In genomic region chr17:81292450-81292849, GRCh38 we compare ENCODE assay signal across 20 cellular contexts. TPM values are rescaled to one million over a fixed set of nuclear protein-coding genes. Genes with fewer than 3 reads are reported as not detected.
DNase-seq lines count a peak whose midpoint lies in the region; ATAC-seq, FAIRE-seq and TF ChIP-seq lines count a peak whose summit lies in the region.
"Had no signal": no experiment of that assay in that cellular context is flagged by ENCODE, and none has a peak within 500 bp of the region (broad histone marks: within the 10 kb centered on the region; RNA-seq: fewer than 3 reads in every experiment).

No MANE protein-coding gene starts in this region.

- peaks cover 45% of the 10 kb centered on the region for H3K4me1 Mint-ChIP-seq in activated naive CD4-positive, alpha-beta T cell treated with anti-CD3 and anti-CD28 coated beads for 36 hours (ENCODE audit: low read depth)
- peaks cover 54% of the 10 kb centered on the region for H3K4me1 Mint-ChIP-seq in T-helper 17 cell

- H3K9me3 Mint-ChIP-seq in activated naive CD4-positive, alpha-beta T cell treated with anti-CD3 and anti-CD28 coated beads for 36 hours, result no peaks in the 10 kb centered on the region
- H3K9me3 Mint-ChIP-seq: activated CD4-positive, alpha-beta T cell treated with anti-CD3 and anti-CD28 coated beads, Interleukin-2, amount 10 ng/mL, durations not matched to agents 7 days and 5 days; activated naive CD8-positive, alpha-beta T cell treated with anti-CD3 and anti-CD28 coated beads, Interleukin-2, amount 10 ng/mL, durations not matched to agents 7 days and 5 days; activated T-helper 2 cell treated with anti-CD3 and anti-CD28 coated beads, Interferon-gamma antibody, Interleukin-2, Interleukin-4, amounts not matched to agents 10 μg/mL and 5 μg/mL and 100 μg/mL, durations not matched to agents 14 hours and 24 hours and 36 hours; effector memory CD8-positive, alpha-beta T cell; GM23338; natural killer cell; stimulated activated memory B cell treated with anti-CD40 and anti-IgM and Interleukin-4, amounts not matched to agents 10 μg/mL and 1 μg/mL and 100 μg/mL, for 72 hours had no signal

- peaks cover 4% of the 10 kb centered on the region for H3K36me3 Mint-ChIP-seq in activated naive CD4-positive, alpha-beta T cell treated with anti-CD3 and anti-CD28 coated beads for 36 hours (ENCODE audit: low read depth)
- H3K36me3 Mint-ChIP-seq in T-helper 17 cell (ENCODE audit: low read depth), result no peaks in the 10 kb centered on the region
- H3K36me3 Mint-ChIP-seq: natural killer cell had no signal

- H3K79me2 ChIP-seq in hepatocyte, result peaks cover 80% of the 10 kb centered on the region

- H3K27ac Mint-ChIP-seq in activated naive CD4-positive, alpha-beta T cell treated with anti-CD3 and anti-CD28 coated beads for 36 hours, result peak overlapping the region; percentile 66
- H3K27ac Mint-ChIP-seq in T-helper 17 cell, result peak overlapping the region; percentile 97
- H3K27ac Mint-ChIP-seq: activated CD4-positive, alpha-beta T cell treated with anti-CD3 and anti-CD28 coated beads, Interleukin-2, amount 10 ng/mL, durations not matched to agents 7 days and 5 days; activated naive CD8-positive, alpha-beta T cell treated with anti-CD3 and anti-CD28 coated beads, Interleukin-2, amount 10 ng/mL, durations not matched to agents 7 days and 5 days; activated T-helper 2 cell treated with anti-CD3 and anti-CD28 coated beads, Interferon-gamma antibody, Interleukin-2, Interleukin-4, amounts not matched to agents 10 μg/mL and 5 μg/mL and 100 μg/mL, durations not matched to agents 14 hours and 24 hours and 36 hours; GM23338; natural killer cell; stimulated activated memory B cell treated with anti-CD40 and anti-IgM and Interleukin-4, amounts not matched to agents 10 μg/mL and 1 μg/mL and 100 μg/mL, for 72 hours had no signal

- H3K4me3 ChIP-seq in hepatocyte (no peak overlapping the region), stomach (peak overlapping the region in 1 of 4 donors; percentile 3)
- H3K4me3 ChIP-seq: GM23338, SJSA1, testis had no signal

- no peak for DNase-seq in activated naive CD4-positive, alpha-beta T cell treated with anti-CD3 and anti-CD28 coated beads for 36 hours
- no peak for DNase-seq in activated naive CD4-positive, alpha-beta T cell (lab: John Stamatoyannopoulos, UW)
- DNase-seq in T-helper 17 cell (no peak), hepatocyte (ENCODE audit: low spot score) (no peak), stomach (no peak), medulla oblongata (ENCODE audit: extremely low spot score) (no peak), GM19239 (ENCODE audit: insufficient read length, low spot score) (no peak)

- no peak overlapping the region for H2AFZ ChIP-seq in hepatocyte
- H2AFZ ChIP-seq: GM23338 had no signal

- H3K4me3 Mint-ChIP-seq in activated naive CD4-positive, alpha-beta T cell treated with anti-CD3 and anti-CD28 coated beads for 36 hours, result no peak overlapping the region
- H3K4me3 Mint-ChIP-seq in T-helper 17 cell, result no peak overlapping the region
- H3K4me3 Mint-ChIP-seq: activated naive CD8-positive, alpha-beta T cell treated with anti-CD3 and anti-CD28 coated beads, Interleukin-2, amount 10 ng/mL, durations not matched to agents 7 days and 5 days; GM23338; natural killer cell; stimulated activated memory B cell treated with anti-CD40 and anti-IgM and Interleukin-4, amounts not matched to agents 10 μg/mL and 1 μg/mL and 100 μg/mL, for 72 hours had no signal

- intact Hi-C loops in activated naive CD4-positive, alpha-beta T cell treated with anti-CD3 and anti-CD28 coated beads for 36 hours (cut with micrococcal nuclease), result loop anchor here (10.0 kb wide), 1 partner anchor 222 kb away; the partner anchor contains the start of gene ACTG1
- intact Hi-C loops in stomach (cut with DNase I; ENCODE audit: low total_unique reads), result no loop called here

- H3K36me3 ChIP-seq in hepatocyte (replicated peaks; ENCODE audit: insufficient read depth, low read depth) (no peaks in the 10 kb centered on the region), stomach (peaks cover 8 to 36% (median 33%) of the 10 kb centered on the region in 4 donors)

- CTCF ChIA-PET in activated naive CD4-positive, alpha-beta T cell treated with anti-CD3 and anti-CD28 coated beads for 36 hours (lab: Charles Lee), result interaction anchor here (0.5 to 4.3 kb wide), 13 partner anchors 10 to 824 kb away, joined by 3 to 27 read pairs (median 3); partner anchors contain the start of gene BAHCC1

- FAIRE-seq in GM19239 (lab: Jason Lieb, UNC), result no peak
- FAIRE-seq: small intestine had no signal

- H3K9me2 ChIP-seq in hepatocyte (replicated peaks; ENCODE audit: insufficient read depth), result no peaks in the 10 kb centered on the region

- peaks cover 13% of the 10 kb centered on the region for H4K20me1 ChIP-seq in hepatocyte (ENCODE audit: insufficient read depth, poor library complexity, severe bottlenecking)

- ATAC-seq in T-helper 17 cell, result no peak
- no peak for ATAC-seq in GM21447 (IDR thresholded peaks at IDR 0.05; ENCODE audit: unreplicated experiment)

- TF ChIP-seq POLR2A in stomach (IDR thresholded peaks at IDR 0.05), result no peak

- H3K4me2 ChIP-seq in hepatocyte, result peak overlapping the region; percentile 86
- H3K4me2 ChIP-seq: GM23338 had no signal

- H3K9me3 ChIP-seq in T-helper 17 cell (ENCODE audit: control insufficient read depth, low read length, poor library complexity, severe bottlenecking) (no peaks in the 10 kb centered on the region), hepatocyte (ENCODE audit: low read depth) (no peaks in the 10 kb centered on the region), stomach (no peaks in the 10 kb centered on the region)
- H3K9me3 ChIP-seq: Caco-2, SJSA1, testis had no signal

- whole genome bisulfite sequencing in hepatocyte (ENCODE audit: low lambda C conversion rate, missing lambda C conversion rate), result 78% methylated on average over 12 of the region's 12 CpGs
- 48 to 64% (median 54%) methylated on average over 12 of the region's 12 CpGs for WGBS in stomach, 5 donors

- H3K4me1 ChIP-seq in hepatocyte (ENCODE audit: insufficient read depth) (peaks cover 13% of the 10 kb centered on the region), stomach (peaks cover 33 to 60% (median 48%) of the 10 kb centered on the region in 4 donors)

- no peak overlapping the region for H3K27ac ChIP-seq in hepatocyte
- peak overlapping the region in 4 of 5 donors; percentile 30 to 99 (median 98) for H3K27ac ChIP-seq in stomach
- H3K27ac ChIP-seq: SJSA1, WERI-Rb-1 had no signal

- H3K27me3 Mint-ChIP-seq in activated naive CD4-positive, alpha-beta T cell treated with anti-CD3 and anti-CD28 coated beads for 36 hours (ENCODE audit: low read depth), result no peaks in the 10 kb centered on the region
- H3K27me3 Mint-ChIP-seq in T-helper 17 cell, result no peaks in the 10 kb centered on the region
- H3K27me3 Mint-ChIP-seq: activated CD4-positive, alpha-beta T cell treated with anti-CD3 and anti-CD28 coated beads, Interleukin-2, amount 10 ng/mL, durations not matched to agents 7 days and 5 days; effector memory CD8-positive, alpha-beta T cell; stimulated activated memory B cell treated with anti-CD40 and anti-IgM and Interleukin-4, amounts not matched to agents 10 μg/mL and 1 μg/mL and 100 μg/mL, for 72 hours had no signal

- no peak for TF ChIP-seq EP300 in stomach (IDR thresholded peaks at IDR 0.05)

- TF ChIP-seq CTCF in hepatocyte (IDR thresholded peaks at IDR 0.05; ENCODE audit: poor library complexity) (no peak), stomach (IDR thresholded peaks at IDR 0.05) (no peak)

- no peaks in the 10 kb centered on the region for H3K27me3 ChIP-seq in hepatocyte
- H3K27me3 ChIP-seq in stomach, result no peaks in the 10 kb centered on the region
- H3K27me3 ChIP-seq: SJSA1, testis had no signal

RNA-seq across cellular contexts. Expression of gene SLC38A10, which starts 2.7 kb away (rescaled TPM):
- 10 to 100 TPM; 29.1 to 31.9 TPM for total RNA-seq in activated naive CD4-positive, alpha-beta T cell treated with anti-CD3 and anti-CD28 coated beads for 36 hours
- 10 to 100 TPM; 59.4 to 98.4 TPM for total RNA-seq in T-helper 17 cell
- 71.3 and 91.4 TPM in 2 replicates for total RNA-seq in hepatocyte
- 123 and 124 TPM in 2 replicates for polyA plus RNA-seq in hepatocyte
- total RNA-seq in stomach, result 100 to 1,000 TPM in 2 of 5 donors, 10 to 100 TPM in 3; 27.4 to 140 (median 82.6) TPM
- 10 to 100 TPM; 18.6 to 78.1 (median 56.4) TPM for polyA plus RNA-seq in stomach

RNA-seq across cellular contexts. Expression of gene NDUFAF8, which starts 53.3 kb away (rescaled TPM):
- total RNA-seq in activated naive CD4-positive, alpha-beta T cell treated with anti-CD3 and anti-CD28 coated beads for 36 hours, result 10 to 100 TPM; 75.7 to 77.0 TPM
- 10 to 100 TPM; 30.6 to 37.0 TPM for total RNA-seq in T-helper 17 cell
- 22.0 and 25.8 TPM in 2 replicates for total RNA-seq in hepatocyte
- polyA plus RNA-seq in hepatocyte, result 99.8 and 106 TPM in 2 replicates
- total RNA-seq in stomach, result 100 to 1,000 TPM in 2 of 5 donors, 10 to 100 TPM in 2, not detected in 1; 14.5 to 185 (median 92.5) TPM
- polyA plus RNA-seq in stomach, result 10 to 100 TPM; 37.7 to 60.8 (median 43.4) TPM

RNA-seq across cellular contexts. Expression of gene TEPSIN, which starts 53.6 kb away (rescaled TPM):
- 10 to 100 TPM; 21.7 to 25.9 TPM for total RNA-seq in activated naive CD4-positive, alpha-beta T cell treated with anti-CD3 and anti-CD28 coated beads for 36 hours
- total RNA-seq in T-helper 17 cell (10 to 100 TPM; 84.1 to 90.9 TPM), hepatocyte (13.7 and 34.1 TPM in 2 replicates), stomach (100 to 1,000 TPM in 2 of 5 donors, 10 to 100 TPM in 2, 1 to 10 TPM in 1; 9.4 to 295 (median 22.3) TPM)
- polyA plus RNA-seq in hepatocyte (44.3 and 59.2 TPM in 2 replicates), stomach (10 to 100 TPM; 15.1 to 31.6 (median 18.1) TPM)
